8 cellular contexts compared by ENCODE assay signal in genomic region chr15:51192560-51193280, GRCh38.
DNase-seq lines count a peak whose midpoint lies in the region; ATAC-seq lines count a peak whose summit lies in the region.

No MANE protein-coding gene starts in this region.

- CTCF ChIA-PET in activated CD4-positive, alpha-beta memory T cell treated with anti-CD3 and anti-CD28 coated beads for 36 hours (lab: Charles Lee): interaction anchor here (0.5 to 6.5 kb wide), 28 partner anchors 9 to 227 kb away, joined by 3 to 89 read pairs (median 4); no protein-coding TSS in a partner anchor

- ATAC-seq in HG03159 (IDR thresholded peaks at IDR 0.05; ENCODE audit: unreplicated experiment): peak; percentile 67
- peak; percentile 48 for ATAC-seq in memory B cell (ENCODE audit: low read depth)
- ATAC-seq in GM19324 (IDR thresholded peaks at IDR 0.05; ENCODE audit: low FRiP score, unreplicated experiment): no peak

- peak; percentile 91 for DNase-seq in ELF-1 (ENCODE audit: low read depth, low spot score)
- peak; percentile 35 for DNase-seq in NCI-H748 treated with DMSO at 0.1 percent for 48 hours (lab: John Stamatoyannopoulos, UW)
- DNase-seq in activated CD4-positive, alpha-beta memory T cell treated with anti-CD3 and anti-CD28 coated beads for 36 hours: peak; percentile 85
- peak; percentile 46 for DNase-seq in effector CD8-positive, alpha-beta T cell (lab: John Stamatoyannopoulos, UW)
- peak; percentile 62 to 72 for DNase-seq in memory B cell (ENCODE audit: low spot score in 2 of 2)
- DNase-seq in stimulated activated CD8-positive, alpha-beta memory T cell treated with anti-CD3 and anti-CD28 coated beads, Interleukin-12 subunit alpha, Interleukin-12 subunit beta, amount 100 ng/mL, for 4 hours (ENCODE audit: low read depth): peak; percentile 31

- intact Hi-C loops in activated CD4-positive, alpha-beta memory T cell treated with anti-CD3 and anti-CD28 coated beads for 36 hours (cut with micrococcal nuclease): loop anchor here (1.0 kb wide), 1 partner anchor 29 kb away; no protein-coding TSS in a partner anchor

- peaks cover 22% of the 10 kb centered on the region for H3K27me3 Mint-ChIP-seq in activated CD4-positive, alpha-beta memory T cell treated with anti-CD3 and anti-CD28 coated beads for 36 hours
- peaks cover 25% of the 10 kb centered on the region for H3K27me3 Mint-ChIP-seq in memory B cell

- H3K27ac Mint-ChIP-seq in activated CD4-positive, alpha-beta memory T cell treated with anti-CD3 and anti-CD28 coated beads for 36 hours: no peak overlapping the region
- no peak overlapping the region for H3K27ac Mint-ChIP-seq in memory B cell

- no peak overlapping the region for H3K4me3 Mint-ChIP-seq in activated CD4-positive, alpha-beta memory T cell treated with anti-CD3 and anti-CD28 coated beads for 36 hours
- H3K4me3 Mint-ChIP-seq in memory B cell: no peak overlapping the region

- POLR2A ChIA-PET in activated CD4-positive, alpha-beta memory T cell treated with anti-CD3 and anti-CD28 coated beads for 36 hours (lab: Charles Lee): interaction anchor here (1.0 kb wide), 1 partner anchor 30 kb away, joined by 4 read pairs; no protein-coding TSS in a partner anchor

- peaks cover 4% of the 10 kb centered on the region for H3K4me1 Mint-ChIP-seq in activated CD4-positive, alpha-beta memory T cell treated with anti-CD3 and anti-CD28 coated beads for 36 hours (ENCODE audit: low read depth)
- no peaks in the 10 kb centered on the region for H3K4me1 Mint-ChIP-seq in memory B cell

- no peaks in the 10 kb centered on the region for H3K36me3 Mint-ChIP-seq in activated CD4-positive, alpha-beta memory T cell treated with anti-CD3 and anti-CD28 coated beads for 36 hours
- H3K36me3 Mint-ChIP-seq in memory B cell: no peaks in the 10 kb centered on the region

- no peaks in the 10 kb centered on the region for H3K9me3 Mint-ChIP-seq in activated CD4-positive, alpha-beta memory T cell treated with anti-CD3 and anti-CD28 coated beads for 36 hours
- no peaks in the 10 kb centered on the region for H3K9me3 Mint-ChIP-seq in memory B cell

Comparison
In these comparisons a context has a peak if more than half of its experiments do, and no peak if none do; other contexts are left out.
1. DNase-seq: peak in every context shown above with its lines; median percentile 91 in ELF-1; 85 in activated CD4-positive, alpha-beta memory T cell treated with anti-CD3 and anti-CD28 coated beads for 36 hours; 67 in memory B cell; 46 in effector CD8-positive, alpha-beta T cell; 35 in NCI-H748 treated with DMSO at 0.1 percent for 48 hours; 31 in stimulated activated CD8-positive, alpha-beta memory T cell treated with anti-CD3 and anti-CD28 coated beads, Interleukin-12 subunit alpha, Interleukin-12 subunit beta, amount 100 ng/mL, for 4 hours.